ENCODE assay signal across 8 cellular contexts in genomic region chr7:44145969-44146897, GRCh38. TPM values are rescaled to one million over a fixed set of nuclear protein-coding genes. Genes with fewer than 3 reads are reported as not detected.
DNase-seq lines count a peak whose midpoint lies in the region; ATAC-seq and TF ChIP-seq lines count a peak whose summit lies in the region.

No MANE protein-coding gene starts in this region.

- peak overlapping the region; percentile 62 for H3K4me3 ChIP-seq in BLaER1
- peak overlapping the region; percentile 27 to 49 (median 42) for H3K4me3 ChIP-seq in fibroblast of lung (replicated peaks in 1 of 4; ENCODE audit: control extremely low read depth in 1 of 4, insufficient read depth in 1 of 4, low read depth in 3 of 4, low read length in 4 of 4)

- no peak for TF ChIP-seq CTCF in fibroblast of lung (conservative IDR thresholded peaks at IDR 0.05 in 1 of 2, IDR thresholded peaks at IDR 0.05 in 1 of 2; ENCODE audit: low read depth in 1 of 2, low read length in 2 of 2)

- H3K9me3 ChIP-seq in BLaER1 = no peaks in the 10 kb centered on the region
- H3K9me3 ChIP-seq in fibroblast of lung (ENCODE audit: control insufficient read depth, insufficient read depth, low read depth, low read length) = no peaks in the 10 kb centered on the region

- H3K36me3 Mint-ChIP-seq in activated T-helper 1 cell treated with anti-CD3 and anti-CD28 coated beads, Interleukin-12 subunit alpha, Interleukin-12 subunit beta, Interleukin-2, Interleukin-4 antibody, amounts not matched to agents 30 ng/mL and 10 ng/mL and 1 ng/mL, durations not matched to agents 14 hours and 24 hours and 36 hours (ENCODE audit: low read depth) = no peaks in the 10 kb centered on the region
- no peaks in the 10 kb centered on the region for H3K36me3 Mint-ChIP-seq in naive thymus-derived CD8-positive, alpha-beta T cell
- peaks cover 0 to 2% of the 10 kb centered on the region in 2 donors for H3K36me3 Mint-ChIP-seq in stimulated activated naive B cell treated with anti-CD40 and anti-IgM and Interleukin-4, amounts not matched to agents 10 μg/mL and 1 μg/mL and 100 μg/mL, for 72 hours

- intact Hi-C loops in activated T-helper 1 cell treated with anti-CD3 and anti-CD28 coated beads, Interleukin-12 subunit alpha, Interleukin-12 subunit beta, Interleukin-2, Interleukin-4 antibody, amounts not matched to agents 30 ng/mL and 10 ng/mL and 1 ng/mL, durations not matched to agents 14 hours and 24 hours and 36 hours (cut with micrococcal nuclease) = loop anchor here (1.0 to 5.0 kb wide), 4 partner anchors 23 to 111 kb away; partner anchors contain the start of genes POLD2, POLM and YKT6

- H3K36me3 ChIP-seq in BLaER1 = no peaks in the 10 kb centered on the region
- no peaks in the 10 kb centered on the region for H3K36me3 ChIP-seq in fibroblast of lung (ENCODE audit: control insufficient read depth, insufficient read depth, low read length)

- no peak overlapping the region; the same call in 1 of the 2 replicates for H3K9ac ChIP-seq in BLaER1
- no peak overlapping the region for H3K9ac ChIP-seq in fibroblast of lung (ENCODE audit: insufficient read depth, low read length)

- H3K79me2 ChIP-seq in fibroblast of lung (ENCODE audit: control insufficient read depth, insufficient read depth, low read length) = no peaks in the 10 kb centered on the region

- peaks cover 6% of the 10 kb centered on the region for H3K4me1 Mint-ChIP-seq in activated T-helper 1 cell treated with anti-CD3 and anti-CD28 coated beads, Interleukin-12 subunit alpha, Interleukin-12 subunit beta, Interleukin-2, Interleukin-4 antibody, amounts not matched to agents 30 ng/mL and 10 ng/mL and 1 ng/mL, durations not matched to agents 14 hours and 24 hours and 36 hours (ENCODE audit: low read depth)
- peaks cover 5 to 13% (median 8%) of the 10 kb centered on the region in 4 donors for H3K4me1 Mint-ChIP-seq in naive thymus-derived CD8-positive, alpha-beta T cell
- peaks cover 10 to 34% of the 10 kb centered on the region in 2 donors for H3K4me1 Mint-ChIP-seq in stimulated activated naive B cell treated with anti-CD40 and anti-IgM and Interleukin-4, amounts not matched to agents 10 μg/mL and 1 μg/mL and 100 μg/mL, for 72 hours

- DNase-seq in NCI-H1048 (lab: John Stamatoyannopoulos, UW) (peak; percentile 10), fibroblast of lung (ENCODE audit: low read depth in 2 of 2) (peak; percentile 41 to 45), NCI-H446 treated with DMSO at 0.1 percent for 48 hours (lab: John Stamatoyannopoulos, UW) (no peak)
- peak; percentile 70 for DNase-seq in activated T-helper 1 cell treated with anti-CD3 and anti-CD28 coated beads, Interleukin-12 subunit alpha, Interleukin-12 subunit beta, Interleukin-2, Interleukin-4 antibody, amounts not matched to agents 30 ng/mL and 10 ng/mL and 1 ng/mL, durations not matched to agents 14 hours and 24 hours and 36 hours (ENCODE audit: low spot score)
- peak in 8 of 10 donors; percentile 37 to 85 (median 58) for DNase-seq in naive thymus-derived CD8-positive, alpha-beta T cell
- DNase-seq in stimulated activated naive B cell treated with anti-CD40 and anti-IgM and Interleukin-4, amounts not matched to agents 10 μg/mL and 1 μg/mL and 100 μg/mL, for 72 hours = peak; percentile 42

- H3K27ac Mint-ChIP-seq in activated T-helper 1 cell treated with anti-CD3 and anti-CD28 coated beads, Interleukin-12 subunit alpha, Interleukin-12 subunit beta, Interleukin-2, Interleukin-4 antibody, amounts not matched to agents 30 ng/mL and 10 ng/mL and 1 ng/mL, durations not matched to agents 14 hours and 24 hours and 36 hours = no peak overlapping the region
- H3K27ac Mint-ChIP-seq in naive thymus-derived CD8-positive, alpha-beta T cell = peak overlapping the region in 8 of 10 donors; percentile 83 to 93 (median 89)
- H3K27ac Mint-ChIP-seq in stimulated activated naive B cell treated with anti-CD40 and anti-IgM and Interleukin-4, amounts not matched to agents 10 μg/mL and 1 μg/mL and 100 μg/mL, for 72 hours = peak overlapping the region; percentile 59

- H3K4me3 Mint-ChIP-seq in activated T-helper 1 cell treated with anti-CD3 and anti-CD28 coated beads, Interleukin-12 subunit alpha, Interleukin-12 subunit beta, Interleukin-2, Interleukin-4 antibody, amounts not matched to agents 30 ng/mL and 10 ng/mL and 1 ng/mL, durations not matched to agents 14 hours and 24 hours and 36 hours = peak overlapping the region; percentile 80
- peak overlapping the region; percentile 71 to 87 (median 78) for H3K4me3 Mint-ChIP-seq in naive thymus-derived CD8-positive, alpha-beta T cell
- H3K4me3 Mint-ChIP-seq in stimulated activated naive B cell treated with anti-CD40 and anti-IgM and Interleukin-4, amounts not matched to agents 10 μg/mL and 1 μg/mL and 100 μg/mL, for 72 hours = peak overlapping the region; percentile 83 to 85

- H3K4me2 ChIP-seq in BLaER1 (peak overlapping the region; percentile 89), fibroblast of lung (ENCODE audit: extremely low read depth, insufficient read depth, low read length) (peak overlapping the region; percentile 92)

- H3K27ac ChIP-seq in BLaER1 (no peak overlapping the region), fibroblast of lung (ENCODE audit: insufficient read depth, low read length) (no peak overlapping the region)

- H3K9me3 Mint-ChIP-seq in activated T-helper 1 cell treated with anti-CD3 and anti-CD28 coated beads, Interleukin-12 subunit alpha, Interleukin-12 subunit beta, Interleukin-2, Interleukin-4 antibody, amounts not matched to agents 30 ng/mL and 10 ng/mL and 1 ng/mL, durations not matched to agents 14 hours and 24 hours and 36 hours = no peaks in the 10 kb centered on the region
- no peaks in the 10 kb centered on the region for H3K9me3 Mint-ChIP-seq in naive thymus-derived CD8-positive, alpha-beta T cell
- no peaks in the 10 kb centered on the region for H3K9me3 Mint-ChIP-seq in stimulated activated naive B cell treated with anti-CD40 and anti-IgM and Interleukin-4, amounts not matched to agents 10 μg/mL and 1 μg/mL and 100 μg/mL, for 72 hours

- H2AFZ ChIP-seq in fibroblast of lung (ENCODE audit: low read length) = peak overlapping the region; percentile 57

- H4K20me1 ChIP-seq in BLaER1 (no peaks in the 10 kb centered on the region), fibroblast of lung (ENCODE audit: control insufficient read depth, extremely low read depth, insufficient read depth, low read length) (no peaks in the 10 kb centered on the region)

- peak; percentile 31 to 63 for ATAC-seq in naive thymus-derived CD8-positive, alpha-beta T cell
- peak; percentile 67 to 70 for ATAC-seq in stimulated activated naive B cell treated with anti-CD40 and anti-IgM and Interleukin-4, amounts not matched to agents 10 μg/mL and 1 μg/mL and 100 μg/mL, for 72 hours (replicated peaks)
- ATAC-seq in GM18870 (IDR thresholded peaks at IDR 0.05; ENCODE audit: unreplicated experiment) = no peak

- POLR2A ChIA-PET in naive thymus-derived CD8-positive, alpha-beta T cell (lab: Charles Lee) = interaction anchor here (1.0 kb wide), 1 partner anchor 55 kb away, joined by 3 read pairs; no protein-coding TSS in a partner anchor

- H3K4me1 ChIP-seq in BLaER1 (peaks cover 17% of the 10 kb centered on the region), fibroblast of lung (ENCODE audit: control insufficient read depth, extremely low read depth, insufficient read depth, low read length) (no peaks in the 10 kb centered on the region)

- H3K27me3 ChIP-seq in BLaER1 (peaks cover 10% of the 10 kb centered on the region; the same call in 1 of the 2 replicates), fibroblast of lung (ENCODE audit: control insufficient read depth, insufficient read depth, low read length) (peaks cover 20% of the 10 kb centered on the region)

- peaks cover 6% of the 10 kb centered on the region for H3K27me3 Mint-ChIP-seq in activated T-helper 1 cell treated with anti-CD3 and anti-CD28 coated beads, Interleukin-12 subunit alpha, Interleukin-12 subunit beta, Interleukin-2, Interleukin-4 antibody, amounts not matched to agents 30 ng/mL and 10 ng/mL and 1 ng/mL, durations not matched to agents 14 hours and 24 hours and 36 hours (ENCODE audit: insufficient read depth)
- H3K27me3 Mint-ChIP-seq in naive thymus-derived CD8-positive, alpha-beta T cell = peaks cover 0 to 1% (median 0%) of the 10 kb centered on the region in 5 donors
- peaks cover 0 to 8% of the 10 kb centered on the region in 2 donors for H3K27me3 Mint-ChIP-seq in stimulated activated naive B cell treated with anti-CD40 and anti-IgM and Interleukin-4, amounts not matched to agents 10 μg/mL and 1 μg/mL and 100 μg/mL, for 72 hours

RNA-seq across cellular contexts. Expression of gene MYL7, which starts 5.1 kb away (rescaled TPM):
- not detected in 2 replicates for total RNA-seq in activated T-helper 1 cell treated with anti-CD3 and anti-CD28 coated beads, Interleukin-12 subunit alpha, Interleukin-12 subunit beta, Interleukin-2, Interleukin-4 antibody, amounts not matched to agents 30 ng/mL and 10 ng/mL and 1 ng/mL, durations not matched to agents 14 hours and 24 hours and 36 hours
- not detected in 2 replicates for total RNA-seq in fibroblast of lung
- not detected in 2 replicates for polyA plus RNA-seq in fibroblast of lung
- polyA plus RNA-seq in fibroblast of lung (2012) = not detected in 2 replicates
- not detected in 2 replicates for polyA minus RNA-seq in fibroblast of lung (ENCODE audit: low replicate concordance)
- not detected for total RNA-seq in naive thymus-derived CD8-positive, alpha-beta T cell
- not detected for polyA plus RNA-seq in naive thymus-derived CD8-positive, alpha-beta T cell

RNA-seq across cellular contexts. Expression of gene POLD2, which starts 22.9 kb away (rescaled TPM):
- total RNA-seq in activated T-helper 1 cell treated with anti-CD3 and anti-CD28 coated beads, Interleukin-12 subunit alpha, Interleukin-12 subunit beta, Interleukin-2, Interleukin-4 antibody, amounts not matched to agents 30 ng/mL and 10 ng/mL and 1 ng/mL, durations not matched to agents 14 hours and 24 hours and 36 hours = 234 and 250 TPM in 2 replicates
- 58.8 and 76.5 TPM in 2 replicates for total RNA-seq in fibroblast of lung
- 69.8 and 122 TPM in 2 replicates for polyA plus RNA-seq in fibroblast of lung
- 101 and 168 TPM in 2 replicates for polyA plus RNA-seq in fibroblast of lung (2012)
- polyA minus RNA-seq in fibroblast of lung (ENCODE audit: low replicate concordance) = 110 and 231 TPM in 2 replicates
- 10 to 100 TPM; 70.5 to 72.4 TPM for total RNA-seq in naive thymus-derived CD8-positive, alpha-beta T cell
- polyA plus RNA-seq in naive thymus-derived CD8-positive, alpha-beta T cell = 100 to 1,000 TPM in 1 of 3 donors, 10 to 100 TPM in 2; 64.3 to 102 (median 89.4) TPM

RNA-seq across cellular contexts. Expression of gene AEBP1, which starts 42.1 kb away (rescaled TPM):
- total RNA-seq in activated T-helper 1 cell treated with anti-CD3 and anti-CD28 coated beads, Interleukin-12 subunit alpha, Interleukin-12 subunit beta, Interleukin-2, Interleukin-4 antibody, amounts not matched to agents 30 ng/mL and 10 ng/mL and 1 ng/mL, durations not matched to agents 14 hours and 24 hours and 36 hours = 17.0 and 17.2 TPM in 2 replicates
- total RNA-seq in fibroblast of lung = 116 and 133 TPM in 2 replicates
- 24.1 and 44.4 TPM in 2 replicates for polyA plus RNA-seq in fibroblast of lung
- 72.1 and 157 TPM in 2 replicates for polyA plus RNA-seq in fibroblast of lung (2012)
- polyA minus RNA-seq in fibroblast of lung (ENCODE audit: low replicate concordance) = 93.3 and 303 TPM in 2 replicates
- 10 to 100 TPM; 37.1 to 38.5 TPM for total RNA-seq in naive thymus-derived CD8-positive, alpha-beta T cell
- polyA plus RNA-seq in naive thymus-derived CD8-positive, alpha-beta T cell = 10 to 100 TPM in 1 of 3 donors, 1 to 10 TPM in 2; 2.4 to 10.4 (median 4.2) TPM

RNA-seq across cellular contexts. Expression of gene GCK, which starts 43.0 kb away (rescaled TPM):
- 1.9 and 2.4 TPM in 2 replicates for total RNA-seq in activated T-helper 1 cell treated with anti-CD3 and anti-CD28 coated beads, Interleukin-12 subunit alpha, Interleukin-12 subunit beta, Interleukin-2, Interleukin-4 antibody, amounts not matched to agents 30 ng/mL and 10 ng/mL and 1 ng/mL, durations not matched to agents 14 hours and 24 hours and 36 hours
- 0.77 and 1.7 TPM in 2 replicates for total RNA-seq in fibroblast of lung
- polyA plus RNA-seq in fibroblast of lung = 0.14 and 0.18 TPM in 2 replicates
- polyA plus RNA-seq in fibroblast of lung (2012) = 0.69 and 0.80 TPM in 2 replicates
- not detected in 2 replicates for polyA minus RNA-seq in fibroblast of lung (ENCODE audit: low replicate concordance)
- total RNA-seq in naive thymus-derived CD8-positive, alpha-beta T cell = 1 to 10 TPM in 1 of 2 experiments, under 1 TPM in 1; 0.58 to 1.2 TPM
- polyA plus RNA-seq in naive thymus-derived CD8-positive, alpha-beta T cell = 1 to 10 TPM in 2 of 3 donors, under 1 TPM in 1; 0.62 to 4.8 (median 1.2) TPM

RNA-seq across cellular contexts. Expression of gene YKT6, which starts 54.5 kb away (rescaled TPM):
- total RNA-seq in activated T-helper 1 cell treated with anti-CD3 and anti-CD28 coated beads, Interleukin-12 subunit alpha, Interleukin-12 subunit beta, Interleukin-2, Interleukin-4 antibody, amounts not matched to agents 30 ng/mL and 10 ng/mL and 1 ng/mL, durations not matched to agents 14 hours and 24 hours and 36 hours = 91.8 and 92.1 TPM in 2 replicates
- total RNA-seq in fibroblast of lung = 59.8 and 90.0 TPM in 2 replicates
- 96.4 and 99.0 TPM in 2 replicates for polyA plus RNA-seq in fibroblast of lung
- polyA plus RNA-seq in fibroblast of lung (2012) = 114 and 119 TPM in 2 replicates
- polyA minus RNA-seq in fibroblast of lung (ENCODE audit: low replicate concordance) = 247 and 273 TPM in 2 replicates
- total RNA-seq in naive thymus-derived CD8-positive, alpha-beta T cell = 10 to 100 TPM; 64.8 to 66.7 TPM
- 10 to 100 TPM; 31.6 to 37.0 (median 34.2) TPM for polyA plus RNA-seq in naive thymus-derived CD8-positive, alpha-beta T cell
